In the genomic region with DNA sequence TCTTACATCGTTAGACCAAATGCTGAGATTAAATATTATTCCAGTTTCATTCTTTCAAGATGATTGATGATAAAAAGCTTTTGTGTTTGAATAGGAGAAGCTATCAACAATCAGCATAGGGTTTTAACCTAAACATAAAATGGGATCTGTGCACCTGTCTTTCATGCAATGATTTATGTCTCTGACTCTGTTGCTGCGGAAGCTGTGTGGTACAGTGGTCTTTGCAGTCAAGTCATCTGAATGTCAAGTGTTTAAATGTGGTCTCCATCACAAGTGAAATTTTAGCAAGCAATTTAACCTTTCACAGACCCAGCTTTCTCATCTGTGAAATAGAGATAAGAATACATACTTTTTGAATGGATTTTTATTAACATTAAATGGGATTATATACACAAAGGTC, we compare ENCODE assay signal across 20 cellular contexts.
"Had no signal": no experiment of that assay in that cellular context is flagged by ENCODE, and none has a peak within 500 bp of the region (broad histone marks: within the 10 kb centered on the region; RNA-seq: fewer than 3 reads in every experiment).

No MANE protein-coding gene starts in this region.

- DNase-seq: effector memory CD4-positive, alpha-beta T cell; esophagus squamous epithelium; foreskin fibroblast; glutamatergic neuron; kidney; left cardiac atrium; left ventricle myocardium inferior; lower lobe of right lung; midbrain; occipital lobe; pancreas; right cardiac atrium; stimulated activated CD4-positive, alpha-beta T cell treated with anti-CD3 and anti-CD28 coated beads, Interleukin-2, amount 100 ng/mL, for 48 hours; stimulated activated CD8-positive, alpha-beta memory T cell treated with anti-CD3 and anti-CD28 coated beads, Interleukin-4, amount 100 ng/mL, for 48 hours; stimulated activated naive CD8-positive, alpha-beta T cell treated with anti-CD3 and anti-CD28 coated beads, Interleukin-15, Interleukin-2, amounts not matched to agents 100 U/mL and 50 U/mL, for 24 hours; thyroid gland had no signal

- H3K27ac ChIP-seq: epithelial cell of prostate, esophagus squamous epithelium, gastroesophageal sphincter, left ventricle myocardium inferior, lower lobe of right lung, pancreas, suprapubic skin, thyroid gland had no signal

- H3K36me3 ChIP-seq: esophagus squamous epithelium, gastroesophageal sphincter, left ventricle myocardium inferior, lower lobe of right lung, pancreas, suprapubic skin, thyroid gland had no signal

- H3K4me3 ChIP-seq: esophagus squamous epithelium, gastroesophageal sphincter, left ventricle myocardium inferior, lower lobe of right lung, pancreas, smooth muscle cell, suprapubic skin, thyroid gland had no signal

- H3K4me1 ChIP-seq: esophagus squamous epithelium, gastroesophageal sphincter, left ventricle myocardium inferior, lower lobe of right lung, pancreas, suprapubic skin, thyroid gland had no signal

- H3K4me2 ChIP-seq: smooth muscle cell had no signal

- H3K27me3 ChIP-seq: esophagus squamous epithelium, gastroesophageal sphincter, pancreas, suprapubic skin, thyroid gland had no signal

- H3K9me3 ChIP-seq: esophagus squamous epithelium, left ventricle myocardium inferior, lower lobe of right lung, pancreas, suprapubic skin, thyroid gland had no signal
